In the genomic region with DNA sequence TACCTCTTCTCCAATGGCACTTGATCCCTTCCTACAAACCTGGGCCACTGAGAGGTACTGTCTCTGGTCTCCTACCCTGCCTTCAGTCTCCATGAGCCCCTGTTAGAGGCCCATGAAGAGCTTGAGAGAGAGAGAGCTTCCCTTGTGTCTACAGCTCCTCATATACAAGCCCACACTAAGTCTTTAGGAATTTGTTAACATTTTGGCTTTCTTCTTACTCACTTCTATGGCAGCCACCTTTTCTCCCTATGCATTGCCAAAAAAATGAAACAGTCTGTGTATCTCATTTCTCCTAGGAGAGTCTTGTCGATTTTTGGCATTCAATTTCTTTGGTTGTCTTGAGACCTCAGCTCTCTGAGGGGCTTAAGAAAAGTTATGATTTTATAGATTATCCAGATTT, we compare ENCODE assay signal across 26 cellular contexts.
A peak's percentile ranks its signal among the peaks of the same experiment; 100 is the strongest.
DNase-seq lines count a peak whose midpoint lies in the region; ATAC-seq, FAIRE-seq and TF ChIP-seq lines count a peak whose summit lies in the region.
"Had no signal": no experiment of that assay in that cellular context is flagged by ENCODE, and none has a peak within 500 bp of the region (broad histone marks: within the 10 kb centered on the region; RNA-seq: fewer than 3 reads in every experiment).

No MANE protein-coding gene starts in this region.

- no peak overlapping the region for H3K9ac ChIP-seq in astrocyte (ENCODE audit: low read length)
- no peak overlapping the region for H3K9ac ChIP-seq in mesendoderm (ENCODE audit: low read length)

- H4K8ac ChIP-seq in mesendoderm (ENCODE audit: low read depth, low read length) = no peak overlapping the region

- H3K4me2 ChIP-seq in astrocyte (ENCODE audit: low read length) (peak overlapping the region; percentile 40), mesendoderm (ENCODE audit: low read length) (no peak overlapping the region), PC-9 (no peak overlapping the region)

- no peak overlapping the region for H3K23ac ChIP-seq in mesendoderm (ENCODE audit: low read length)

- H3K4me3 ChIP-seq in AG04450 (ENCODE audit: low read depth, low read length) (no peak overlapping the region), astrocyte (ENCODE audit: insufficient read depth, low read depth, low read length) (no peak overlapping the region), fibroblast of the aortic adventitia (ENCODE audit: low read depth, low read length) (no peak overlapping the region), mesendoderm (ENCODE audit: low read length) (no peak overlapping the region), PC-9 (no peak overlapping the region)
- H3K4me3 ChIP-seq: pancreas, sigmoid colon, upper lobe of right lung had no signal

- no peaks in the 10 kb centered on the region for H4K20me1 ChIP-seq in astrocyte (ENCODE audit: insufficient read depth, low read length)
- H4K20me1 ChIP-seq in PC-9 (ENCODE audit: insufficient read depth) = no peaks in the 10 kb centered on the region

- no peaks in the 10 kb centered on the region for H3K9me2 ChIP-seq in PC-9 (ENCODE audit: insufficient read depth)

- no peak overlapping the region for H3K18ac ChIP-seq in mesendoderm (ENCODE audit: low read length)

- H3K4me1 ChIP-seq in astrocyte (ENCODE audit: insufficient read depth, low read length) = peaks cover 15% of the 10 kb centered on the region
- no peaks in the 10 kb centered on the region for H3K4me1 ChIP-seq in mesendoderm (ENCODE audit: control insufficient read depth, low read depth, low read length)
- no peaks in the 10 kb centered on the region for H3K4me1 ChIP-seq in PC-9 (replicated peaks; ENCODE audit: insufficient read depth)
- H3K4me1 ChIP-seq: pancreas, sigmoid colon had no signal

- peaks cover 21% of the 10 kb centered on the region for H3K4me1 Mint-ChIP-seq in astrocyte (ENCODE audit: low read depth, unreplicated experiment)
- H3K4me1 Mint-ChIP-seq in CD4-positive, alpha-beta T cell (ENCODE audit: low read depth) = no peaks in the 10 kb centered on the region
- H3K4me1 Mint-ChIP-seq: activated CD4-positive, alpha-beta T cell treated with anti-CD3 and anti-CD28 coated beads, Interleukin-2, amount 10 ng/mL, durations not matched to agents 7 days and 5 days; naive thymus-derived CD4-positive, alpha-beta T cell had no signal

- no peak overlapping the region for H3K4ac ChIP-seq in mesendoderm (ENCODE audit: low read depth, low read length)

- TF ChIP-seq CTCF in AG04450 (IDR thresholded peaks at IDR 0.05; ENCODE audit: low read depth, low read length) (no peak), astrocyte (IDR thresholded peaks at IDR 0.05; ENCODE audit: insufficient read depth, low read depth, low read length) (no peak), fibroblast of the aortic adventitia (IDR thresholded peaks at IDR 0.05; ENCODE audit: insufficient read depth, low read length) (no peak), PC-9 (conservative IDR thresholded peaks at IDR 0.05) (no peak)
- no peak for TF ChIP-seq CTCF in CD4-positive, alpha-beta T cell (IDR thresholded peaks at IDR 0.05)

- H3K56ac ChIP-seq in mesendoderm (ENCODE audit: low read length) = no peak overlapping the region

- no peak overlapping the region for H3K4me3 Mint-ChIP-seq in astrocyte (ENCODE audit: unreplicated experiment)
- no peak overlapping the region for H3K4me3 Mint-ChIP-seq in CD4-positive, alpha-beta T cell
- H3K4me3 Mint-ChIP-seq: activated CD4-positive, alpha-beta T cell treated with anti-CD3 and anti-CD28 coated beads, Interleukin-2, amount 10 ng/mL, durations not matched to agents 7 days and 5 days; CD14-positive monocyte; naive thymus-derived CD4-positive, alpha-beta T cell had no signal

- ATAC-seq in CD4-positive, alpha-beta T cell (ENCODE audit: poor library complexity) = no peak
- ATAC-seq: naive thymus-derived CD4-positive, alpha-beta T cell; pancreas; upper lobe of right lung had no signal

- no peaks in the 10 kb centered on the region for H3K79me1 ChIP-seq in mesendoderm (ENCODE audit: low read length)

- no peak overlapping the region for H3K27ac Mint-ChIP-seq in astrocyte (ENCODE audit: unreplicated experiment)
- no peak overlapping the region for H3K27ac Mint-ChIP-seq in CD4-positive, alpha-beta T cell
- H3K27ac Mint-ChIP-seq: activated CD4-positive, alpha-beta T cell treated with anti-CD3 and anti-CD28 coated beads, Interleukin-2, amount 10 ng/mL, durations not matched to agents 7 days and 5 days; CD14-positive monocyte; naive thymus-derived CD4-positive, alpha-beta T cell had no signal

- peak overlapping the region; percentile 75 for H3K27ac ChIP-seq in AG04450 (ENCODE audit: low read depth, low read length)
- H3K27ac ChIP-seq in astrocyte (ENCODE audit: low read depth, low read length) = peak overlapping the region; percentile 13
- no peak overlapping the region for H3K27ac ChIP-seq in mesendoderm (ENCODE audit: low read depth, low read length)
- H3K27ac ChIP-seq in CD4-positive, alpha-beta T cell (ENCODE audit: low read depth, low read length) = no peak overlapping the region
- H3K27ac ChIP-seq in PC-9 = no peak overlapping the region
- H3K27ac ChIP-seq: HL-60, pancreas, sigmoid colon, upper lobe of right lung had no signal

- H3K27me3 ChIP-seq in AG04450 (ENCODE audit: control insufficient read depth, insufficient read depth, low read length) (no peaks in the 10 kb centered on the region), astrocyte (ENCODE audit: insufficient read depth, low read length) (no peaks in the 10 kb centered on the region), mesendoderm (ENCODE audit: insufficient read depth, low read length, poor library complexity) (no peaks in the 10 kb centered on the region), PC-9 (ENCODE audit: insufficient read depth, low read depth) (no peaks in the 10 kb centered on the region)
- H3K27me3 ChIP-seq in CD4-positive, alpha-beta T cell (ENCODE audit: control insufficient read depth, insufficient read depth, low read length) = no peaks in the 10 kb centered on the region
- H3K27me3 ChIP-seq: pancreas, sigmoid colon, upper lobe of right lung had no signal

- peak; percentile 59 for DNase-seq in AG04450 (ENCODE audit: low read depth, low spot score)
- DNase-seq in HS-5 (ENCODE audit: low read depth) = peak; percentile 37
- peak; percentile 83 for DNase-seq in astrocyte (ENCODE audit: low read depth)
- DNase-seq in fibroblast of the aortic adventitia (ENCODE audit: low read depth) = peak; percentile 82
- DNase-seq in mesendoderm = no peak
- no peak for DNase-seq in CD4-positive, alpha-beta T cell
- no peak for DNase-seq in pons (ENCODE audit: low spot score)
- DNase-seq in PC-9 = no peak
- DNase-seq: 8988T; activated CD4-positive, alpha-beta T cell treated with anti-CD3 and anti-CD28 coated beads, Interleukin-2, amount 10 ng/mL, durations not matched to agents 7 days and 5 days; activated CD8-positive, alpha-beta memory T cell treated with anti-CD3 and anti-CD28 coated beads, Interleukin-2, amount 50 U/mL, for 48 hours; activated gamma-delta T cell; amniotic stem cell; cerebellar nuclear complex; KBM-7; kidney; naive thymus-derived CD4-positive, alpha-beta T cell; NCI-H1092 treated with DMSO at 0.1 percent for 48 hours; NCI-H2081; NCI-H446 treated with DMSO at 0.1 percent for 48 hours; pancreas; sigmoid colon; stimulated activated CD4-positive, alpha-beta T cell treated with anti-CD3 and anti-CD28 coated beads, Interleukin-2, amount 100 ng/mL, for 24 hours; upper lobe of right lung had no signal

- WGBS in mesendoderm (ENCODE audit: extremely low coverage, insufficient coverage, low lambda C conversion rate) = no CpG with 5 or more reads among the region's 1 CpG

- peak; percentile 95 for FAIRE-seq in astrocyte (lab: Jason Lieb, UNC)
- FAIRE-seq: kidney, pancreas had no signal

- no peak overlapping the region for H2BK120ac ChIP-seq in mesendoderm (ENCODE audit: low read depth, low read length)

- H3K27me3 Mint-ChIP-seq in astrocyte (ENCODE audit: low read depth, unreplicated experiment) = no peaks in the 10 kb centered on the region
- peaks cover 41% of the 10 kb centered on the region for H3K27me3 Mint-ChIP-seq in CD4-positive, alpha-beta T cell

- no peaks in the 10 kb centered on the region for H3K36me3 Mint-ChIP-seq in astrocyte (ENCODE audit: low read depth, unreplicated experiment)
- H3K36me3 Mint-ChIP-seq in CD4-positive, alpha-beta T cell (ENCODE audit: low read depth) = no peaks in the 10 kb centered on the region
- H3K36me3 Mint-ChIP-seq: CD14-positive monocyte; naive thymus-derived CD4-positive, alpha-beta T cell had no signal

- H2AK5ac ChIP-seq in mesendoderm (ENCODE audit: low read length) = no peak overlapping the region

- no peak overlapping the region for H2BK5ac ChIP-seq in mesendoderm (ENCODE audit: low read length)

- POLR2A ChIA-PET in AG04450 (lab: Yijun Ruan, JAX) (interaction anchor here (0.9 kb wide), 1 partner anchor 104 kb away, joined by 5 read pairs; no protein-coding TSS in a partner anchor), PC-9 (lab: Charles Lee; ENCODE audit: unreplicated experiment) (no interaction called here)
- POLR2A ChIA-PET in CD4-positive, alpha-beta T cell (lab: Charles Lee) = no interaction called here

- BruUV-seq in PC-9 (replicated peaks; lab: Mats Ljungman, UMichigan) = no TSS peak

- H3F3A ChIP-seq in PC-9 (ENCODE audit: insufficient read depth, low read depth) = no peaks in the 10 kb centered on the region

- H3K36me3 ChIP-seq in astrocyte (ENCODE audit: insufficient read depth, low read length) (no peaks in the 10 kb centered on the region), mesendoderm (ENCODE audit: control insufficient read depth, insufficient read depth, low read length) (no peaks in the 10 kb centered on the region), PC-9 (ENCODE audit: low read depth) (no peaks in the 10 kb centered on the region)
- H3K36me3 ChIP-seq: pancreas, sigmoid colon, upper lobe of right lung had no signal

- H2BK15ac ChIP-seq in mesendoderm (replicated peaks; ENCODE audit: low read depth) = no peak overlapping the region

- intact Hi-C loops in CD4-positive, alpha-beta T cell (cut with DNase I, micrococcal nuclease) = no loop called here
- intact Hi-C loops in PC-9 (cut with micrococcal nuclease; ENCODE audit: unreplicated experiment) = no loop called here

- H4K5ac ChIP-seq in mesendoderm (ENCODE audit: low read length) = no peak overlapping the region

- H3K9me3 ChIP-seq in AG04450 (ENCODE audit: control insufficient read depth, insufficient read depth, low read length) = no peaks in the 10 kb centered on the region
- H3K9me3 ChIP-seq in astrocyte (ENCODE audit: insufficient read depth, low read depth, low read length) = no peaks in the 10 kb centered on the region
- H3K9me3 ChIP-seq in CD4-positive, alpha-beta T cell (ENCODE audit: control insufficient read depth, low read length) = no peaks in the 10 kb centered on the region
- no peaks in the 10 kb centered on the region for H3K9me3 ChIP-seq in PC-9 (ENCODE audit: insufficient read depth, low read depth)
- H3K9me3 ChIP-seq: pancreas, sigmoid colon, upper lobe of right lung had no signal

- H3K9me3 Mint-ChIP-seq in astrocyte (ENCODE audit: unreplicated experiment) = peaks cover 2% of the 10 kb centered on the region
- H3K9me3 Mint-ChIP-seq in CD4-positive, alpha-beta T cell = peaks cover 1% of the 10 kb centered on the region
- H3K9me3 Mint-ChIP-seq: activated CD4-positive, alpha-beta T cell treated with anti-CD3 and anti-CD28 coated beads, Interleukin-2, amount 10 ng/mL, durations not matched to agents 7 days and 5 days had no signal

- peak overlapping the region; percentile 54 for H2AFZ ChIP-seq in astrocyte (ENCODE audit: low read depth, low read length)
- no peak overlapping the region for H2AFZ ChIP-seq in PC-9

- H3K79me2 ChIP-seq in astrocyte (ENCODE audit: insufficient read depth, low read length) = no peaks in the 10 kb centered on the region
- H3K79me2 ChIP-seq in mesendoderm (ENCODE audit: control insufficient read depth, insufficient read depth, low read length) = no peaks in the 10 kb centered on the region
- H3K79me2 ChIP-seq in PC-9 (ENCODE audit: low read depth) = no peaks in the 10 kb centered on the region

- CTCF ChIA-PET in AG04450 (lab: Charles Lee) = interaction anchor here (0.7 to 1.6 kb wide), 3 partner anchors 24 to 56 kb away, joined by 3 to 8 read pairs (median 3); no protein-coding TSS in a partner anchor
- CTCF ChIA-PET in CD4-positive, alpha-beta T cell (lab: Charles Lee) = no interaction called here
- CTCF ChIA-PET in PC-9 (lab: Charles Lee) = interaction anchor here (0.6 kb wide), 1 partner anchor 192 kb away, joined by 6 read pairs; no protein-coding TSS in a partner anchor

Comparison
In these comparisons a context has a peak if more than half of its experiments do, and no peak if none do; other contexts are left out.
1. DNase-seq: peak in AG04450 (single experiment), HS-5 (single experiment), astrocyte (single experiment) and fibroblast of the aortic adventitia (single experiment); none in mesendoderm (single experiment), CD4-positive, alpha-beta T cell (0 of 10), pons (single experiment) and PC-9 (0 of 2).
2. H3K27ac ChIP-seq: peak in AG04450 (single experiment) and astrocyte (single experiment); none in mesendoderm (single experiment), CD4-positive, alpha-beta T cell (single experiment) and PC-9 (single experiment).